ENCODE assay signal across 8 cellular contexts in the genomic region with DNA sequence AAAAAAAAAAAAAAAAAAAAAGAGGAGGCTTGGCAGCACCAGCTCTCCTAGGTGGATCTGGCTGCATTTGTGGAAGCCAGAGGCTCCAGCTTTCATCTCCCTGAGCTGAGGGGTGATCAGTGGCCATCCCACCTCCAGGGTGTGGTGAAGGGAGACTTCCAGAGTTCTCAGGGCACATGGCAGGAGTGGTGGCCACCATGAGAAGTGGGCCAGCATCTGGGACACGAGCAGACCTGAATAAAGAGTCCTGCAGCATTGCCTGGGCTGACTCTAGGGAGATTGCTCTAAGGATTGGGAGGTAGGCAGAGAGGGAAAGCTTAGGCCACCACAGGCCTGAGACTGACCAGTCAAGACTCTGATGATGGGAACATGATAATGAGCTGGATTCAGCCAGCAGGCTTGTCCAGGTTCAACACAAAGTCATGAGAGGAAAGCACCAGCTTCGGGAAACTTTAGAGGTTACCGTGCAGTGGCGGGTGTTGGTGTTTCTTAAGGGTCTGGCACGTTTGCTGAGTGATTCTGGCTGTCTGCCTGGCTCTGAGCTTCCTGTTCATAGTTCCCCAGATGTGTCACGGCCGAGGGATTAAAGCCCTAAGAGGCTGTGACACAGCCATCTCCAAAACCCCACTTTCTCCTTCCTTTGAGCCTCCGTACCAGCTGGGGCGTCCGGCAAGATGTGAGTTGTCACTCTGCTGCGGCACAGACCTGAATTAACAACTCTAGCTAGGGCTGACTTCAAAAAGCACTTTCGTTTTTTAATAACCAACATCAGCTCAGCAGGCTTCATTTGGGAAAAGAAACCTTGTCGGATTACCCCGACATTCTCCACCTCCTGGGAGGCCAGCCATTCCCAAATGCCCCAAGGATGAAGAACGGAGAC. TPM values are rescaled to one million over a fixed set of nuclear protein-coding genes. Genes with fewer than 3 reads are reported as not detected.
DNase-seq lines count a peak whose midpoint lies in the region; ATAC-seq and TF ChIP-seq lines count a peak whose summit lies in the region.

No MANE protein-coding gene starts in this region.

- intact Hi-C loops in adrenal gland (cut with DNase I): no loop called here

- no peaks in the 10 kb centered on the region for H3K36me3 ChIP-seq in SJSA1
- no peaks in the 10 kb centered on the region for H3K36me3 ChIP-seq in adrenal gland (replicated peaks in 1 of 2)
- no peaks in the 10 kb centered on the region for H3K36me3 ChIP-seq in neural progenitor cell

- peaks cover 10% of the 10 kb centered on the region for H3K27me3 Mint-ChIP-seq in neural progenitor cell (ENCODE audit: insufficient read depth, low read depth)

- H3K4me3 ChIP-seq in SJSA1: peak overlapping the region; percentile 21
- peak overlapping the region in 1 of 4 donors; percentile 50 for H3K4me3 ChIP-seq in adrenal gland
- H3K4me3 ChIP-seq in neural progenitor cell: no peak overlapping the region

- DNase-seq in SJSA1 (ENCODE audit: low read depth in 1 of 2, low spot score in 2 of 2) (peak in 1 of 2 experiments; percentile 49), adrenal gland (peak in 6 of 7 donors; percentile 48 to 81 (median 65)), left lobe of liver (ENCODE audit: low spot score) (peak; percentile 73), neural progenitor cell (ENCODE audit: low spot score) (no peak), SIG-M5 treated with dmso at 0.1 percent for 504 hours (lab: John Stamatoyannopoulos, UW; ENCODE audit: unreplicated experiment) (no peak)
- DNase-seq in stimulated activated CD8-positive, alpha-beta memory T cell treated with anti-CD3 and anti-CD28 coated beads, Interleukin-15, amount 100 ng/mL, for 24 hours (ENCODE audit: low read depth): peak; percentile 12

- H3K9me3 ChIP-seq in SJSA1 (replicated peaks) (no peaks in the 10 kb centered on the region), adrenal gland (replicated peaks in 1 of 3) (no peaks in the 10 kb centered on the region), neural progenitor cell (ENCODE audit: low read depth) (no peaks in the 10 kb centered on the region)

- H3K27ac Mint-ChIP-seq in neural progenitor cell: no peak overlapping the region

- H3K27me3 ChIP-seq in SJSA1 (replicated peaks) (no peaks in the 10 kb centered on the region), adrenal gland (no peaks in the 10 kb centered on the region), neural progenitor cell (no peaks in the 10 kb centered on the region)

- H2AFZ ChIP-seq in neural progenitor cell (replicated peaks): no peak overlapping the region

- peak; percentile 84 for ATAC-seq in GM18505 (IDR thresholded peaks at IDR 0.05; ENCODE audit: unreplicated experiment)
- peak; percentile 69 for ATAC-seq in HG02763 (IDR thresholded peaks at IDR 0.05; ENCODE audit: unreplicated experiment)
- ATAC-seq in left lobe of liver: peak; percentile 47

- TF ChIP-seq CTCF in adrenal gland (IDR thresholded peaks at IDR 0.05) (no peak), neural progenitor cell (IDR thresholded peaks at IDR 0.05) (no peak)

- H3K4me3 Mint-ChIP-seq in neural progenitor cell: no peak overlapping the region

- H3K9me3 Mint-ChIP-seq in neural progenitor cell: peaks cover 2% of the 10 kb centered on the region

- no peak overlapping the region for H3K9ac ChIP-seq in neural progenitor cell

- H3K27ac ChIP-seq in SJSA1: peak overlapping the region; percentile 31
- peak overlapping the region in 4 of 5 donors; percentile 12 to 81 (median 48) for H3K27ac ChIP-seq in adrenal gland
- H3K27ac ChIP-seq in neural progenitor cell: no peak overlapping the region

- H3K79me2 ChIP-seq in neural progenitor cell (ENCODE audit: low read depth): no peaks in the 10 kb centered on the region

- H3K4me1 ChIP-seq in SJSA1 (replicated peaks) (peaks cover 15% of the 10 kb centered on the region), adrenal gland (replicated peaks in 1 of 2) (peaks cover 0 to 10% of the 10 kb centered on the region in 2 donors), neural progenitor cell (no peaks in the 10 kb centered on the region)

- 46 to 66% (median 52%) methylated on average over 10 to 15 of the region's 15 CpGs for WGBS in adrenal gland, 4 donors

- H4K20me1 ChIP-seq in neural progenitor cell (ENCODE audit: low read depth): no peaks in the 10 kb centered on the region

- peaks cover 15% of the 10 kb centered on the region for H3K4me1 Mint-ChIP-seq in neural progenitor cell

- H3K4me2 ChIP-seq in neural progenitor cell: no peak overlapping the region

- no peaks in the 10 kb centered on the region for H3F3A ChIP-seq in neural progenitor cell (ENCODE audit: low read depth)

- TF ChIP-seq POLR2A in GM18505 (IDR thresholded peaks at IDR 0.05; ENCODE audit: borderline replicate concordance, extremely low read depth, insufficient read depth, insufficient read length) (no peak), adrenal gland (IDR thresholded peaks at IDR 0.05) (no peak)

- no peaks in the 10 kb centered on the region for H3K36me3 Mint-ChIP-seq in neural progenitor cell

RNA-seq across cellular contexts. Expression of a gene that starts 38.3 kb away (rescaled TPM):
- 10.0 and 12.7 TPM in 2 replicates for total RNA-seq in SJSA1 (2014; rRNA removed; shearing (Covaris generic))
- total RNA-seq in adrenal gland (100 to 1,000 TPM in 6 of 8 donors, 10 to 100 TPM in 2; 82.1 to 153 (median 136) TPM), left lobe of liver (39.0 TPM), neural progenitor cell (ENCODE audit: low replicate concordance) (0.34 and 1.7 TPM in 2 replicates)
- polyA plus RNA-seq in adrenal gland: 100 to 1,000 TPM in 1 of 3 donors, 10 to 100 TPM in 2; 58.7 to 122 (median 59.2) TPM

Comparison
In these comparisons a context has a peak if more than half of its experiments do, and no peak if none do; other contexts are left out.
1. DNase-seq: peak in adrenal gland (6 of 7), left lobe of liver (single experiment) and stimulated activated CD8-positive, alpha-beta memory T cell treated with anti-CD3 and anti-CD28 coated beads, Interleukin-15, amount 100 ng/mL, for 24 hours (single experiment); none in neural progenitor cell (single experiment) and SIG-M5 treated with dmso at 0.1 percent for 504 hours (single experiment).
2. Peak in every context shown above with its lines, with median percentiles within 50 percentile points of each other: ATAC-seq.